Comparison of ENCODE assay signal across 1 cellular context in genomic region chr1:36239941-36240637, GRCh38.
A peak's percentile ranks its signal among the peaks of the same experiment; 100 is the strongest.
TF ChIP-seq lines count a peak whose summit lies in the region.

No MANE protein-coding gene starts in this region.

TF ChIP-seq in HepG2, 621 proteins besides CTCF, POLR2A, EP300 and RAD21 (continued from another document and continues in another):
- TF ChIP-seq ZNF281 (CRISPR knock-in tag; IDR thresholded peaks at IDR 0.05; ENCODE audit: borderline replicate concordance) (no peak), ZMAT3 (CRISPR knock-in tag; conservative IDR thresholded peaks at IDR 0.05) (no peak), ZNF576 (CRISPR knock-in tag; IDR thresholded peaks at IDR 0.05) (no peak), ZNF432 (CRISPR knock-in tag; IDR thresholded peaks at IDR 0.05; ENCODE audit: borderline replicate concordance) (no peak), HDAC6 (IDR thresholded peaks at IDR 0.05; ENCODE audit: low read depth, low read length) (no peak), ATM (IDR thresholded peaks at IDR 0.05; ENCODE audit: borderline replicate concordance) (no peak), RNF2 (conservative IDR thresholded peaks at IDR 0.05; ENCODE audit: low read depth) (no peak), PCBP2 (optimal IDR thresholded peaks at IDR 0.05; ENCODE audit: low read depth, low read length, poor library complexity, severe bottlenecking) (no peak), BRF2 (CRISPR knock-in tag; IDR thresholded peaks at IDR 0.05) (no peak), PTBP1 (IDR thresholded peaks at IDR 0.05; ENCODE audit: low read depth, low read length, poor library complexity, severe bottlenecking) (no peak), MTF2 (CRISPR knock-in tag; IDR thresholded peaks at IDR 0.05; ENCODE audit: borderline replicate concordance) (no peak), ZNF33A (CRISPR knock-in tag; IDR thresholded peaks at IDR 0.05; ENCODE audit: borderline replicate concordance) (no peak), ZNF615 (CRISPR knock-in tag; IDR thresholded peaks at IDR 0.05; ENCODE audit: borderline replicate concordance) (no peak), TBX3 (IDR thresholded peaks at IDR 0.05; ENCODE audit: borderline replicate concordance) (no peak), ZNF274 (CRISPR knock-in tag; IDR thresholded peaks at IDR 0.05) (no peak), ZNF180 (CRISPR knock-in tag; IDR thresholded peaks at IDR 0.05; ENCODE audit: borderline replicate concordance, low read depth) (no peak), SOX13 (IDR thresholded peaks at IDR 0.05) (peak; percentile 57), SOX13 (CRISPR knock-in tag; conservative IDR thresholded peaks at IDR 0.05 in 1 of 2, IDR thresholded peaks at IDR 0.05 in 1 of 2) (peak in 1 of 2 experiments; percentile 90; a peak in 2 of 4 replicates), BCL3 (CRISPR knock-in tag; IDR thresholded peaks at IDR 0.05) (no peak), NONO (IDR thresholded peaks at IDR 0.05) (no peak), NONO (CRISPR knock-in tag; conservative IDR thresholded peaks at IDR 0.05) (no peak; the same call in 1 of the 2 replicates), ZNF232 (CRISPR knock-in tag; IDR thresholded peaks at IDR 0.05; ENCODE audit: borderline replicate concordance) (0 out of 2 replicates have a peak, but pooled peaks have one; percentile 22), MZF1 (CRISPR knock-in tag; IDR thresholded peaks at IDR 0.05; ENCODE audit: borderline replicate concordance) (no peak), KDM6A (CRISPR knock-in tag; IDR thresholded peaks at IDR 0.05; ENCODE audit: low read depth) (peak; percentile 91), ZNF136 (CRISPR knock-in tag; IDR thresholded peaks at IDR 0.05; ENCODE audit: low read depth) (0 out of 2 replicates have a peak, but pooled peaks have one; percentile 74), GTF3A (CRISPR knock-in tag; conservative IDR thresholded peaks at IDR 0.05) (no peak), MAX (IDR thresholded peaks at IDR 0.05) (peak; percentile 68), RORA (CRISPR knock-in tag; IDR thresholded peaks at IDR 0.05) (no peak), ZNF101 (CRISPR knock-in tag; IDR thresholded peaks at IDR 0.05; ENCODE audit: borderline replicate concordance, low read depth) (no peak), ZNF354B (CRISPR knock-in tag; IDR thresholded peaks at IDR 0.05) (no peak), RBM22 (optimal IDR thresholded peaks at IDR 0.05; ENCODE audit: low read length) (peak; percentile 72), FOXP1 (IDR thresholded peaks at IDR 0.05) (0 out of 2 replicates have a peak, but pooled peaks have one; percentile 33), FOXP1 (CRISPR knock-in tag; IDR thresholded peaks at IDR 0.05) (peak; percentile 62), SNAI1 (CRISPR knock-in tag; IDR thresholded peaks at IDR 0.05; ENCODE audit: borderline replicate concordance) (no peak), MBNL3 (CRISPR knock-in tag; conservative IDR thresholded peaks at IDR 0.05) (no peak), SRSF1 (optimal IDR thresholded peaks at IDR 0.05; ENCODE audit: low read depth, low read length) (no peak), ZNF264 (CRISPR knock-in tag; IDR thresholded peaks at IDR 0.05) (peak; percentile 83; the same call in 1 of the 2 replicates), TAF15 (IDR thresholded peaks at IDR 0.05; ENCODE audit: low read depth, low read length, poor library complexity, severe bottlenecking) (no peak), NFIC (IDR thresholded peaks at IDR 0.05; ENCODE audit: low read length) (peak; percentile 71; the same call in 1 of the 2 replicates), ZNF737 (CRISPR knock-in tag; IDR thresholded peaks at IDR 0.05; ENCODE audit: borderline replicate concordance) (no peak), HDAC1 (CRISPR knock-in tag; IDR thresholded peaks at IDR 0.05) (peak; percentile 87), PLSCR1 (CRISPR knock-in tag; IDR thresholded peaks at IDR 0.05; ENCODE audit: borderline replicate concordance) (no peak), GFI1 (CRISPR knock-in tag; IDR thresholded peaks at IDR 0.05; ENCODE audit: borderline replicate concordance) (0 out of 2 replicates have a peak, but pooled peaks have one; percentile 35), ZGPAT (CRISPR knock-in tag; IDR thresholded peaks at IDR 0.05) (peak; percentile 32; the same call in 1 of the 2 replicates), PAX8 (CRISPR knock-in tag; IDR thresholded peaks at IDR 0.05; ENCODE audit: borderline replicate concordance) (no peak), NFAT5 (CRISPR knock-in tag; IDR thresholded peaks at IDR 0.05) (no peak), ZNF451 (CRISPR knock-in tag; IDR thresholded peaks at IDR 0.05) (no peak), SSRP1 (CRISPR knock-in tag; IDR thresholded peaks at IDR 0.05) (no peak), TFAP4 (IDR thresholded peaks at IDR 0.05; ENCODE audit: borderline replicate concordance, low read depth) (peak; percentile 92), ATF7 (IDR thresholded peaks at IDR 0.05) (no peak), ATF7 (CRISPR knock-in tag; IDR thresholded peaks at IDR 0.05) (no peak), SUZ12 (IDR thresholded peaks at IDR 0.05; ENCODE audit: low read depth, low read length) (no peak), ZBTB3 (CRISPR knock-in tag; IDR thresholded peaks at IDR 0.05; ENCODE audit: borderline replicate concordance, low read depth) (no peak), ZNF768 (CRISPR knock-in tag; IDR thresholded peaks at IDR 0.05) (no peak), SMAD9 (CRISPR knock-in tag; IDR thresholded peaks at IDR 0.05) (no peak), JUN (CRISPR knock-in tag; IDR thresholded peaks at IDR 0.05) (0 out of 2 replicates have a peak, but pooled peaks have one; percentile 18), SRF (IDR thresholded peaks at IDR 0.05; ENCODE audit: low read depth, low read length) (no peak), KDM4B (CRISPR knock-in tag; IDR thresholded peaks at IDR 0.05) (no peak), ZNF605 (CRISPR knock-in tag; IDR thresholded peaks at IDR 0.05) (peak; percentile 38; the same call in 1 of the 2 replicates), HNRNPUL1 (IDR thresholded peaks at IDR 0.05; ENCODE audit: low read depth, low read length) (no peak), PHF5A (CRISPR knock-in tag; IDR thresholded peaks at IDR 0.05; ENCODE audit: low read depth, unreplicated experiment) (no peak)
